ENCODE assay signal across 22 cellular contexts in the genomic region with DNA sequence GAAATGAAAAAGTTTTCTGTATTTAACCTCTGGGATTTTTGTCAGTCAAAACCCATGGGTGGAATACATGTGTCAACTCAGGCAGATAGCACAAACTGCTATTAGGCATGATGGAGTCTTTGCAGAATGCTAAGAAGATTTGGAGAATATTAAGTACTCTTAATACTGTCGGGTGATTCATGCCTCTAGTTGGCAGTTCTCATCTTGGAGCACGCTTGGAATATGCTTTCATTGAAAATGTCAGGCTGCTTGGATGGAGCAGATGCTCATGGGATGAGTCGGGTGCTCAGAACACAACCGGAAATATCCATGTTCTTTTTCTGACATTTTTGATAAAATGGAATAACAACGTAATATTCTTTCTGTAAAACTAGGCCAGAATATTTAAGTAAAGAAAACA. TPM values are rescaled to one million over a fixed set of nuclear protein-coding genes. Genes with fewer than 3 reads are reported as not detected.
DNase-seq lines count a peak whose midpoint lies in the region; ATAC-seq and TF ChIP-seq lines count a peak whose summit lies in the region.
"Had no signal": no experiment of that assay in that cellular context is flagged by ENCODE, and none has a peak within 500 bp of the region (broad histone marks: within the 10 kb centered on the region; RNA-seq: fewer than 3 reads in every experiment).

No MANE protein-coding gene starts in this region.

- TF ChIP-seq CTCF in left ventricle myocardium inferior (IDR thresholded peaks at IDR 0.05; ENCODE audit: borderline replicate concordance) (no peak), parathyroid adenoma (IDR thresholded peaks at IDR 0.05) (no peak), stomach (IDR thresholded peaks at IDR 0.05) (no peak)
- no peak for TF ChIP-seq CTCF in CD8-positive, alpha-beta T cell (IDR thresholded peaks at IDR 0.05)

- H3K4me1 ChIP-seq in left ventricle myocardium inferior (peaks cover 23% of the 10 kb centered on the region), parathyroid adenoma (peaks cover 12% of the 10 kb centered on the region), stomach (no peaks in the 10 kb centered on the region)
- no peaks in the 10 kb centered on the region for H3K4me1 ChIP-seq in CD8-positive, alpha-beta T cell (ENCODE audit: insufficient read depth, low read length)
- H3K4me1 ChIP-seq: Peyer's patch, SJSA1 had no signal

- H2AFZ ChIP-seq in parathyroid adenoma = peak overlapping the region; percentile 78

- CTCF ChIA-PET in CD8-positive, alpha-beta T cell (lab: Charles Lee) = no interaction called here

- no peaks in the 10 kb centered on the region for H3K36me3 Mint-ChIP-seq in immature natural killer cell
- no peaks in the 10 kb centered on the region for H3K36me3 Mint-ChIP-seq in CD8-positive, alpha-beta T cell

- no peaks in the 10 kb centered on the region for H3K9me3 Mint-ChIP-seq in immature natural killer cell
- H3K9me3 Mint-ChIP-seq in CD8-positive, alpha-beta T cell = no peaks in the 10 kb centered on the region

- peaks cover 0 to 4% (median 0%) of the 10 kb centered on the region in 3 donors for H3K27me3 Mint-ChIP-seq in immature natural killer cell (ENCODE audit: low read depth in 3 of 3)
- no peaks in the 10 kb centered on the region for H3K27me3 Mint-ChIP-seq in CD8-positive, alpha-beta T cell (ENCODE audit: low read depth)
- H3K27me3 Mint-ChIP-seq: IgD-negative memory B cell had no signal

- TF ChIP-seq EP300 in stomach (IDR thresholded peaks at IDR 0.05) = no peak

- H3K4me3 Mint-ChIP-seq in immature natural killer cell = no peak overlapping the region
- no peak overlapping the region for H3K4me3 Mint-ChIP-seq in CD8-positive, alpha-beta T cell
- H3K4me3 Mint-ChIP-seq: IgD-negative memory B cell had no signal

- H3K27me3 ChIP-seq in left ventricle myocardium inferior (ENCODE audit: low read depth) (no peaks in the 10 kb centered on the region), parathyroid adenoma (ENCODE audit: control insufficient read depth, insufficient read depth, low read length) (no peaks in the 10 kb centered on the region), stomach (no peaks in the 10 kb centered on the region)
- H3K27me3 ChIP-seq in CD8-positive, alpha-beta T cell (ENCODE audit: insufficient read depth, low read length) = no peaks in the 10 kb centered on the region
- H3K27me3 ChIP-seq: Peyer's patch, SJSA1 had no signal

- H3K4me1 Mint-ChIP-seq in immature natural killer cell = no peaks in the 10 kb centered on the region
- H3K4me1 Mint-ChIP-seq in CD8-positive, alpha-beta T cell (ENCODE audit: low read depth) = no peaks in the 10 kb centered on the region
- H3K4me1 Mint-ChIP-seq: IgD-negative memory B cell had no signal

- no peak for DNase-seq in Right ventricle myocardium superior
- DNase-seq in cardiac septum (ENCODE audit: low spot score) = no peak
- DNase-seq in left ventricle myocardium inferior = no peak
- no peak for DNase-seq in immature natural killer cell
- no peak for DNase-seq in stomach
- no peak for DNase-seq in CD8-positive, alpha-beta T cell
- DNase-seq in posterior vena cava (ENCODE audit: low spot score) = no peak
- DNase-seq: DMS53; GDM1; H7; NCI-H1105; NCI-H2081; NCI-H2171; NCI-H345; NCI-H524; NCI-H774; NK-92 treated with Interleukin-12 subunit alpha and Interleukin-12 subunit beta, amount 100 ng/mL, for 24 hours; Peyer's patch had no signal

- POLR2A ChIA-PET in CD8-positive, alpha-beta T cell (lab: Charles Lee) = no interaction called here

- WGBS in stomach, 5 donors = 70 to 92% (median 84%) methylated on average over 5 of the region's 5 CpGs

- H3K9me3 ChIP-seq in left ventricle myocardium inferior (replicated peaks) (no peaks in the 10 kb centered on the region), parathyroid adenoma (ENCODE audit: control insufficient read depth, low read length) (no peaks in the 10 kb centered on the region), stomach (no peaks in the 10 kb centered on the region)
- no peaks in the 10 kb centered on the region for H3K9me3 ChIP-seq in CD8-positive, alpha-beta T cell (ENCODE audit: low read length)
- H3K9me3 ChIP-seq: Peyer's patch, SJSA1 had no signal

- no peak for TF ChIP-seq POLR2A in stomach (IDR thresholded peaks at IDR 0.05)

- intact Hi-C loops in Right ventricle myocardium superior (cut with DNase I) (no loop called here), cardiac septum (cut with DNase I) (loop anchor here (5.0 kb wide), 2 partner anchors 34 to 259 kb away; no protein-coding TSS in a partner anchor), left ventricle myocardium inferior (cut with micrococcal nuclease) (no loop called here), stomach (cut with DNase I; ENCODE audit: low total_unique reads) (no loop called here), posterior vena cava (cut with DNase I) (loop anchor here in 1 of 2 donors (2.0 kb wide), 1 partner anchor 24 kb away; no protein-coding TSS in a partner anchor)
- intact Hi-C loops in CD8-positive, alpha-beta T cell (cut with DNase I, micrococcal nuclease) = no loop called here

- no peak overlapping the region for H3K27ac Mint-ChIP-seq in immature natural killer cell
- H3K27ac Mint-ChIP-seq in CD8-positive, alpha-beta T cell = no peak overlapping the region
- H3K27ac Mint-ChIP-seq: IgD-negative memory B cell had no signal

- H3K36me3 ChIP-seq in left ventricle myocardium inferior = no peaks in the 10 kb centered on the region
- no peaks in the 10 kb centered on the region for H3K36me3 ChIP-seq in parathyroid adenoma (ENCODE audit: control insufficient read depth, insufficient read depth, low read length)
- no peaks in the 10 kb centered on the region for H3K36me3 ChIP-seq in stomach
- H3K36me3 ChIP-seq in CD8-positive, alpha-beta T cell (ENCODE audit: insufficient read depth, low read length) = no peaks in the 10 kb centered on the region
- H3K36me3 ChIP-seq: Peyer's patch, SJSA1 had no signal

- no peaks in the 10 kb centered on the region for H3K79me2 ChIP-seq in parathyroid adenoma

- H3K4me2 ChIP-seq in parathyroid adenoma (ENCODE audit: low read length) = no peak overlapping the region

- H3K9ac ChIP-seq in parathyroid adenoma = no peak overlapping the region

- ATAC-seq in Right ventricle myocardium superior (ENCODE audit: poor library complexity) = peak; percentile 57
- ATAC-seq in CD8-positive, alpha-beta T cell = no peak

- peak overlapping the region; percentile 50 for H3K27ac ChIP-seq in left ventricle myocardium inferior (replicated peaks)
- peak overlapping the region; percentile 60 for H3K27ac ChIP-seq in parathyroid adenoma
- H3K27ac ChIP-seq in stomach = no peak overlapping the region
- H3K27ac ChIP-seq in CD8-positive, alpha-beta T cell (ENCODE audit: low read depth, low read length) = no peak overlapping the region
- H3K27ac ChIP-seq: C4-2B, Peyer's patch, SJSA1 had no signal

- H3K4me3 ChIP-seq in left ventricle myocardium inferior = no peak overlapping the region
- H3K4me3 ChIP-seq in parathyroid adenoma (ENCODE audit: low read depth, low read length) = no peak overlapping the region
- H3K4me3 ChIP-seq in stomach = no peak overlapping the region
- H3K4me3 ChIP-seq in CD8-positive, alpha-beta T cell (ENCODE audit: low read depth, low read length) = no peak overlapping the region
- H3K4me3 ChIP-seq: Peyer's patch, SJSA1 had no signal

RNA-seq across cellular contexts. Expression of a gene that starts 27.6 kb away (rescaled TPM):
- total RNA-seq in Right ventricle myocardium superior = 28.2 TPM
- total RNA-seq in cardiac septum = 35.6 TPM
- total RNA-seq in left ventricle myocardium inferior = 38.9 TPM
- under 1 TPM in 1 of 3 donors, not detected in 2; 0.46 TPM for polyA plus RNA-seq in immature natural killer cell
- 10 to 100 TPM; 11.6 to 89.2 (median 26.8) TPM for total RNA-seq in stomach
- 1 to 10 TPM; 1.5 to 7.9 (median 3.7) TPM for polyA plus RNA-seq in stomach
- not detected for total RNA-seq in CD8-positive, alpha-beta T cell
- 10 to 100 TPM; 94.5 to 96.0 TPM for total RNA-seq in posterior vena cava
- total RNA-seq: SJSA1 had no signal

Comparison
In these comparisons a context has a peak if more than half of its experiments do, and no peak if none do; other contexts are left out.
1. H3K27ac ChIP-seq: peak in left ventricle myocardium inferior (single experiment) and parathyroid adenoma (single experiment); none in stomach (0 of 5) and CD8-positive, alpha-beta T cell (single experiment).
2. RNA of a gene that starts 27.6 kb away (total RNA-seq): 94.5 to 96.0 TPM in posterior vena cava, 38.9 TPM in left ventricle myocardium inferior (single experiment), 35.6 TPM in cardiac septum (single experiment), 28.2 TPM in Right ventricle myocardium superior (single experiment) and 11.6 to 89.2 TPM in stomach; not detected in CD8-positive, alpha-beta T cell; every median in the first group is over 10 times any median in the second.